Comparison of ENCODE assay signal across 23 cellular contexts in the genomic region with DNA sequence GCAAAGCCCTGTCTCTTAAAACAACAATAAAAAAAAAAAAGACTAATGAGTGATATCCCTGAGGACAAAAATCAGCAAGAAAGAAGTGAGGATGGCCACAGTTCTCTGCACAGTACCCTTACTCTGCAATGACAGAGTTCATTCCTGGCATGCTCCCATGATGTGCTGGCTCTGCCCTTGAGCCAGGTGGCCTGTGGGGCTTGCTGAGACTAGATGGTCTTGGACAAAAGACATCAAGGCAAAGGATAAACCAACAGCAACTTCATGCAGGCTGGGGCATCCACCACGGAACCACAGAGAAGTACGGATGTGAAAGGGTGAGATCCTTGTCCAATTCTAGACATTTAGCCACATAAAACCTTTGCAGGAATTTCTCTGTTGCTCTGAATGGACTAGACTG.
"Had no signal": no experiment of that assay in that cellular context is flagged by ENCODE, and none has a peak within 500 bp of the region (broad histone marks: within the 10 kb centered on the region; RNA-seq: fewer than 3 reads in every experiment).

No MANE protein-coding gene starts in this region.

- H3K36me3 ChIP-seq: ovary, thyroid gland had no signal

- FAIRE-seq: endometrium, frontal cortex, keratinocyte, small intestine, urothelium cell line had no signal

- H3K4me3 ChIP-seq: coronary artery, lung, ovary, psoas muscle, stomach, thyroid gland, upper lobe of left lung had no signal

- H3K9me3 Mint-ChIP-seq: effector memory CD8-positive, alpha-beta T cell; memory B cell; natural killer cell; stimulated activated effector memory CD8-positive, alpha-beta T cell treated with anti-CD3 and anti-CD28 coated beads, Interleukin-12 subunit alpha, Interleukin-12 subunit beta, amount 100 ng/mL, for 72 hours had no signal

- H3K9me3 ChIP-seq: ovary, psoas muscle, stomach, thyroid gland, upper lobe of left lung had no signal

- H3K27me3 Mint-ChIP-seq: memory B cell had no signal

- H3K4me3 Mint-ChIP-seq: effector memory CD8-positive, alpha-beta T cell; memory B cell; natural killer cell; stimulated activated effector memory CD8-positive, alpha-beta T cell treated with anti-CD3 and anti-CD28 coated beads, Interleukin-12 subunit alpha, Interleukin-12 subunit beta, amount 100 ng/mL, for 72 hours had no signal

- ATAC-seq: effector memory CD8-positive, alpha-beta T cell; natural killer cell; psoas muscle; right cardiac atrium; stimulated activated effector memory CD8-positive, alpha-beta T cell treated with anti-CD3 and anti-CD28 coated beads, Interleukin-12 subunit alpha, Interleukin-12 subunit beta, amount 100 ng/mL, for 72 hours had no signal

- H3K27ac ChIP-seq: coronary artery, ovary, psoas muscle, stomach, thyroid gland, upper lobe of left lung had no signal

- DNase-seq: effector memory CD8-positive, alpha-beta T cell; natural killer cell; occipital lobe; ovary; posterior cingulate gyrus; right cardiac atrium; small intestine; stimulated activated CD4-positive, alpha-beta T cell treated with anti-CD3 and anti-CD28 coated beads, Interleukin-12 subunit alpha, Interleukin-12 subunit beta, amount 100 ng/mL, for 4 hours; stimulated activated CD4-positive, alpha-beta T cell treated with anti-CD3 and anti-CD28 coated beads, Interleukin-2, amount 100 ng/mL, for 24 hours; stimulated activated CD4-positive, alpha-beta T cell treated with anti-CD3 and anti-CD28 coated beads, Interleukin-4, amount 100 ng/mL, for 24 hours; stimulated activated naive CD4-positive, alpha-beta T cell treated with Interleukin-2 at 50 U/mL for 16 hours; stomach; thyroid gland; upper lobe of left lung had no signal

- H3K4me1 ChIP-seq: thyroid gland had no signal

- H3K27ac Mint-ChIP-seq: effector memory CD8-positive, alpha-beta T cell; memory B cell; natural killer cell; stimulated activated effector memory CD8-positive, alpha-beta T cell treated with anti-CD3 and anti-CD28 coated beads, Interleukin-12 subunit alpha, Interleukin-12 subunit beta, amount 100 ng/mL, for 72 hours had no signal

- H3K27me3 ChIP-seq: ovary, stomach, thyroid gland, upper lobe of left lung had no signal

- H3K36me3 Mint-ChIP-seq: memory B cell; natural killer cell; stimulated activated effector memory CD8-positive, alpha-beta T cell treated with anti-CD3 and anti-CD28 coated beads, Interleukin-12 subunit alpha, Interleukin-12 subunit beta, amount 100 ng/mL, for 72 hours had no signal

- H3K4me1 Mint-ChIP-seq: natural killer cell; stimulated activated effector memory CD8-positive, alpha-beta T cell treated with anti-CD3 and anti-CD28 coated beads, Interleukin-12 subunit alpha, Interleukin-12 subunit beta, amount 100 ng/mL, for 72 hours had no signal
